In genomic region chr2:162075689-162076132, GRCh38 we compare ENCODE assay signal across 1 cellular context.
TF ChIP-seq lines count a peak whose summit lies in the region.

No MANE protein-coding gene starts in this region.

TF ChIP-seq in HepG2, 621 proteins besides CTCF, POLR2A, EP300 and RAD21 (continued from another document):
- TF ChIP-seq ARID5B (CRISPR knock-in tag; IDR thresholded peaks at IDR 0.05): 0 out of 2 replicates have a peak, but pooled peaks have one; percentile 5
- peak; percentile 53; the same call in 1 of the 2 replicates for TF ChIP-seq CEBPB (IDR thresholded peaks at IDR 0.05; ENCODE audit: borderline replicate concordance, low read depth, low read length)
- TF ChIP-seq ZFP91 (CRISPR knock-in tag; IDR thresholded peaks at IDR 0.05; ENCODE audit: borderline replicate concordance): 0 out of 2 replicates have a peak, but pooled peaks have one; percentile 13
- TF ChIP-seq SPEN (CRISPR knock-in tag; IDR thresholded peaks at IDR 0.05; ENCODE audit: low read depth): 0 out of 2 replicates have a peak, but pooled peaks have one; percentile 33
- no peak for TF ChIP-seq REL (CRISPR knock-in tag; conservative IDR thresholded peaks at IDR 0.05)
- TF ChIP-seq REST (IDR thresholded peaks at IDR 0.05; ENCODE audit: borderline replicate concordance in 1 of 2, low read depth in 1 of 2, low read length in 2 of 2): no peak
- no peak for TF ChIP-seq ZNF609 (CRISPR knock-in tag; IDR thresholded peaks at IDR 0.05; ENCODE audit: borderline replicate concordance)
